In genomic region chr11:14905104-14906033, GRCh38 we compare ENCODE assay signal across 8 cellular contexts. TPM values are rescaled to one million over a fixed set of nuclear protein-coding genes. Genes with fewer than 3 reads are reported as not detected.
DNase-seq lines count a peak whose midpoint lies in the region; ATAC-seq and TF ChIP-seq lines count a peak whose summit lies in the region.

No MANE protein-coding gene starts in this region.

- WGBS in ectodermal cell, 2 experiments: 81 to 84% methylated on average over 58 of the region's 58 CpGs

- intact Hi-C loops in activated CD4-positive, alpha-beta T cell treated with anti-CD3 and anti-CD28 coated beads, Interleukin-2, amount 10 ng/mL, durations not matched to agents 24 days and 14 days (cut with micrococcal nuclease): loop anchor here (1.0 to 5.0 kb wide), 4 partner anchors 14 to 385 kb away; partner anchors contain the start of genes CALCA and PSMA1

- H3K4me3 Mint-ChIP-seq in activated CD4-positive, alpha-beta T cell treated with anti-CD3 and anti-CD28 coated beads, Interleukin-2, amount 10 ng/mL, durations not matched to agents 24 days and 14 days: peak overlapping the region; percentile 96
- peak overlapping the region; percentile 84 to 90 for H3K4me3 Mint-ChIP-seq in stimulated activated naive B cell treated with anti-CD40 and anti-IgM and Interleukin-4, amounts not matched to agents 10 μg/mL and 1 μg/mL and 100 μg/mL, for 72 hours

- no peaks in the 10 kb centered on the region for H3K27me3 Mint-ChIP-seq in activated CD4-positive, alpha-beta T cell treated with anti-CD3 and anti-CD28 coated beads, Interleukin-2, amount 10 ng/mL, durations not matched to agents 24 days and 14 days
- H3K27me3 Mint-ChIP-seq in stimulated activated naive B cell treated with anti-CD40 and anti-IgM and Interleukin-4, amounts not matched to agents 10 μg/mL and 1 μg/mL and 100 μg/mL, for 72 hours: peaks cover 0 to 9% of the 10 kb centered on the region in 2 donors

- H3K4me1 ChIP-seq in ectodermal cell (ENCODE audit: control insufficient read depth, insufficient read depth, low read length): no peaks in the 10 kb centered on the region
- H3K4me1 ChIP-seq in mucosa of stomach (ENCODE audit: control insufficient read depth, insufficient read depth, low read length): peaks cover 19% of the 10 kb centered on the region

- DNase-seq in AG04449 (ENCODE audit: low read depth, low spot score): no peak
- DNase-seq in activated CD4-positive, alpha-beta T cell treated with anti-CD3 and anti-CD28 coated beads, Interleukin-2, amount 10 ng/mL, durations not matched to agents 24 days and 14 days: peak; percentile 94
- peak; percentile 81 for DNase-seq in stimulated activated naive B cell treated with anti-CD40 and anti-IgM and Interleukin-4, amounts not matched to agents 10 μg/mL and 1 μg/mL and 100 μg/mL, for 72 hours
- no peak for DNase-seq in kidney glomerular epithelial cell (lab: John Stamatoyannopoulos, UW)

- TF ChIP-seq CTCF in AG04449 (IDR thresholded peaks at IDR 0.05; ENCODE audit: insufficient read depth, low read length, missing control alignments): peak; percentile 36

- H3K4me3 ChIP-seq in AG04449 (ENCODE audit: low read depth, low read length) (peak overlapping the region; percentile 55), ectodermal cell (ENCODE audit: insufficient read depth, low read depth, low read length) (peak overlapping the region; percentile 34), mucosa of stomach (ENCODE audit: low read length) (peak overlapping the region; percentile 78)

- peak overlapping the region; percentile 75 for H3K9ac ChIP-seq in mucosa of stomach (ENCODE audit: low read length)

- H3K36me3 ChIP-seq in ectodermal cell (ENCODE audit: control insufficient read depth, insufficient read depth, low read length) (no peaks in the 10 kb centered on the region), mucosa of stomach (ENCODE audit: control insufficient read depth, insufficient read depth, low read length) (no peaks in the 10 kb centered on the region)

- H3K27me3 ChIP-seq in ectodermal cell (ENCODE audit: control insufficient read depth, insufficient read depth, low read length, poor library complexity, severe bottlenecking): no peaks in the 10 kb centered on the region
- H3K27me3 ChIP-seq in mucosa of stomach (ENCODE audit: control insufficient read depth, insufficient read depth, low read length): no peaks in the 10 kb centered on the region

- no peaks in the 10 kb centered on the region for H3K36me3 Mint-ChIP-seq in activated CD4-positive, alpha-beta T cell treated with anti-CD3 and anti-CD28 coated beads, Interleukin-2, amount 10 ng/mL, durations not matched to agents 24 days and 14 days (ENCODE audit: low read depth)
- H3K36me3 Mint-ChIP-seq in stimulated activated naive B cell treated with anti-CD40 and anti-IgM and Interleukin-4, amounts not matched to agents 10 μg/mL and 1 μg/mL and 100 μg/mL, for 72 hours: no peaks in the 10 kb centered on the region

- H3K9me3 ChIP-seq in ectodermal cell (ENCODE audit: control insufficient read depth, low read length) (no peaks in the 10 kb centered on the region), mucosa of stomach (ENCODE audit: control insufficient read depth, low read length) (no peaks in the 10 kb centered on the region)

- peak overlapping the region; percentile 93 for H3K27ac Mint-ChIP-seq in activated CD4-positive, alpha-beta T cell treated with anti-CD3 and anti-CD28 coated beads, Interleukin-2, amount 10 ng/mL, durations not matched to agents 24 days and 14 days
- H3K27ac Mint-ChIP-seq in stimulated activated naive B cell treated with anti-CD40 and anti-IgM and Interleukin-4, amounts not matched to agents 10 μg/mL and 1 μg/mL and 100 μg/mL, for 72 hours: peak overlapping the region; percentile 93

- POLR2A ChIA-PET in AG04449 (lab: Yijun Ruan, JAX): no interaction called here

- H3K9me3 Mint-ChIP-seq in activated CD4-positive, alpha-beta T cell treated with anti-CD3 and anti-CD28 coated beads, Interleukin-2, amount 10 ng/mL, durations not matched to agents 24 days and 14 days: no peaks in the 10 kb centered on the region
- H3K9me3 Mint-ChIP-seq in stimulated activated naive B cell treated with anti-CD40 and anti-IgM and Interleukin-4, amounts not matched to agents 10 μg/mL and 1 μg/mL and 100 μg/mL, for 72 hours: no peaks in the 10 kb centered on the region

- H3K27ac ChIP-seq in ectodermal cell (ENCODE audit: insufficient read depth, low read depth, low read length, poor library complexity, severe bottlenecking): no peak overlapping the region

- CTCF ChIA-PET in AG04449 (lab: Yijun Ruan, JAX): interaction anchor here (0.5 to 7.9 kb wide), 10 partner anchors 9 to 847 kb away, joined by 3 to 159 read pairs (median 48); partner anchors contain the start of genes CALCB and CYP2R1

- H3K4me1 Mint-ChIP-seq in activated CD4-positive, alpha-beta T cell treated with anti-CD3 and anti-CD28 coated beads, Interleukin-2, amount 10 ng/mL, durations not matched to agents 24 days and 14 days: peaks cover 53% of the 10 kb centered on the region
- peaks cover 28 to 40% of the 10 kb centered on the region in 2 donors for H3K4me1 Mint-ChIP-seq in stimulated activated naive B cell treated with anti-CD40 and anti-IgM and Interleukin-4, amounts not matched to agents 10 μg/mL and 1 μg/mL and 100 μg/mL, for 72 hours

- ATAC-seq in GM19324 (IDR thresholded peaks at IDR 0.05; ENCODE audit: low FRiP score, unreplicated experiment) (peak; percentile 84), HG03457 (IDR thresholded peaks at IDR 0.05; ENCODE audit: unreplicated experiment) (peak; percentile 58)
- ATAC-seq in stimulated activated naive B cell treated with anti-CD40 and anti-IgM and Interleukin-4, amounts not matched to agents 10 μg/mL and 1 μg/mL and 100 μg/mL, for 72 hours (replicated peaks): peak; percentile 75 to 82

RNA-seq across cellular contexts. Expression of gene CYP2R1, which starts 13.3 kb away (rescaled TPM):
- 13.1 and 13.7 TPM in 2 replicates for total RNA-seq in activated CD4-positive, alpha-beta T cell treated with anti-CD3 and anti-CD28 coated beads, Interleukin-2, amount 10 ng/mL, durations not matched to agents 24 days and 14 days
- 23.2 TPM for polyA plus RNA-seq in ectodermal cell (2013, experiment 1 of 4)
- 20.6 TPM for polyA plus RNA-seq in ectodermal cell (2013, experiment 2 of 4)
- 19.2 TPM for polyA plus RNA-seq in ectodermal cell (2013, experiment 3 of 4)
- 20.8 TPM for polyA plus RNA-seq in ectodermal cell (2013, experiment 4 of 4)

Comparison
In these comparisons a context has a peak if more than half of its experiments do, and no peak if none do; other contexts are left out.
1. DNase-seq: peak in activated CD4-positive, alpha-beta T cell treated with anti-CD3 and anti-CD28 coated beads, Interleukin-2, amount 10 ng/mL, durations not matched to agents 24 days and 14 days (single experiment) and stimulated activated naive B cell treated with anti-CD40 and anti-IgM and Interleukin-4, amounts not matched to agents 10 μg/mL and 1 μg/mL and 100 μg/mL, for 72 hours (single experiment); none in AG04449 (single experiment) and kidney glomerular epithelial cell (single experiment).
2. Peak in every context shown above with its lines, with median percentiles within 50 percentile points of each other: H3K4me3 ChIP-seq and ATAC-seq.